In the genomic region with DNA sequence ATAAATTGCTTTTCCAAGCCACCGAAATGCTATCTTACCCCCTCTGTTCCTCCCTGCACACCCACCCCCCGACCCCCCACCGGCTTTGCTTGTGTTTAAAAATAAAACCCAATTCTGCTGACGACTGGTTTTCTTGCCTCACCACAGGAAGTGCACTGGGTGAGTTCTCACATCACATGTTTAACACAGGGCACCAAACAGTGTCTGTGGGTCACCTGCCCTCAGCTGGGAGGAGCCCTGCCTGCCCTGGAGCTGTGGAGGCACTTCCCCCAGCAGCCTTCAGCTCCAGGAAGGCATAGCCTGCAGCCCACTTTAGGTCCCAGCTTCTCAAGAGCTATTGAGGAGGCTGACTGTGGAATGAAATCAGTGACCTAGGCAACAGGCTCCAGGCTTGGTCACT, we compare ENCODE assay signal across 10 cellular contexts. TPM values are rescaled to one million over a fixed set of nuclear protein-coding genes. Genes with fewer than 3 reads are reported as not detected.
A peak's percentile ranks its signal among the peaks of the same experiment; 100 is the strongest.
DNase-seq lines count a peak whose midpoint lies in the region; ATAC-seq and TF ChIP-seq lines count a peak whose summit lies in the region.
"Had no signal": no experiment of that assay in that cellular context is flagged by ENCODE, and none has a peak within 500 bp of the region (broad histone marks: within the 10 kb centered on the region; RNA-seq: fewer than 3 reads in every experiment).

No MANE protein-coding gene starts in this region.

- no peaks in the 10 kb centered on the region for H3K36me3 Mint-ChIP-seq in activated CD8-positive, alpha-beta memory T cell treated with anti-CD3 and anti-CD28 coated beads, Interleukin-2, amount 10 ng/mL, durations not matched to agents 7 days and 5 days
- no peaks in the 10 kb centered on the region for H3K36me3 Mint-ChIP-seq in activated T-helper 2 cell treated with anti-CD3 and anti-CD28 coated beads, Interferon-gamma antibody, Interleukin-2, Interleukin-4, amounts not matched to agents 10 μg/mL and 5 μg/mL and 100 μg/mL, durations not matched to agents 14 hours and 24 hours and 36 hours (ENCODE audit: low read depth)

- no peaks in the 10 kb centered on the region for H3K9me2 ChIP-seq in MM.1S (replicated peaks; ENCODE audit: insufficient read depth, low read length)

- TF ChIP-seq CTCF in MM.1S (IDR thresholded peaks at IDR 0.05; ENCODE audit: low read length): no peak

- H3K36me3 ChIP-seq in MM.1S (replicated peaks; ENCODE audit: insufficient read depth, low read length): no peaks in the 10 kb centered on the region

- H3K27ac Mint-ChIP-seq in activated CD8-positive, alpha-beta memory T cell treated with anti-CD3 and anti-CD28 coated beads, Interleukin-2, amount 10 ng/mL, durations not matched to agents 7 days and 5 days: peak overlapping the region; percentile 81
- no peak overlapping the region for H3K27ac Mint-ChIP-seq in activated T-helper 2 cell treated with anti-CD3 and anti-CD28 coated beads, Interferon-gamma antibody, Interleukin-2, Interleukin-4, amounts not matched to agents 10 μg/mL and 5 μg/mL and 100 μg/mL, durations not matched to agents 14 hours and 24 hours and 36 hours

- peak overlapping the region; percentile 53 for H3K4me3 ChIP-seq in MM.1S (ENCODE audit: low read length)

- no peaks in the 10 kb centered on the region for H3K27me3 ChIP-seq in MM.1S (replicated peaks; ENCODE audit: insufficient read depth, low read length)

- no peaks in the 10 kb centered on the region for H4K20me1 ChIP-seq in MM.1S (ENCODE audit: insufficient read depth, low read length)

- no peaks in the 10 kb centered on the region for H3K27me3 Mint-ChIP-seq in activated CD8-positive, alpha-beta memory T cell treated with anti-CD3 and anti-CD28 coated beads, Interleukin-2, amount 10 ng/mL, durations not matched to agents 7 days and 5 days
- peaks cover 2% of the 10 kb centered on the region for H3K27me3 Mint-ChIP-seq in activated T-helper 2 cell treated with anti-CD3 and anti-CD28 coated beads, Interferon-gamma antibody, Interleukin-2, Interleukin-4, amounts not matched to agents 10 μg/mL and 5 μg/mL and 100 μg/mL, durations not matched to agents 14 hours and 24 hours and 36 hours (ENCODE audit: low read depth)

- H3K4me3 Mint-ChIP-seq in activated CD8-positive, alpha-beta memory T cell treated with anti-CD3 and anti-CD28 coated beads, Interleukin-2, amount 10 ng/mL, durations not matched to agents 7 days and 5 days: peak overlapping the region; percentile 18
- H3K4me3 Mint-ChIP-seq in activated T-helper 2 cell treated with anti-CD3 and anti-CD28 coated beads, Interferon-gamma antibody, Interleukin-2, Interleukin-4, amounts not matched to agents 10 μg/mL and 5 μg/mL and 100 μg/mL, durations not matched to agents 14 hours and 24 hours and 36 hours (ENCODE audit: low read depth): no peak overlapping the region

- peaks cover 35% of the 10 kb centered on the region for H3K4me1 Mint-ChIP-seq in activated CD8-positive, alpha-beta memory T cell treated with anti-CD3 and anti-CD28 coated beads, Interleukin-2, amount 10 ng/mL, durations not matched to agents 7 days and 5 days
- H3K4me1 Mint-ChIP-seq in activated T-helper 2 cell treated with anti-CD3 and anti-CD28 coated beads, Interferon-gamma antibody, Interleukin-2, Interleukin-4, amounts not matched to agents 10 μg/mL and 5 μg/mL and 100 μg/mL, durations not matched to agents 14 hours and 24 hours and 36 hours (ENCODE audit: low read depth): peaks cover 24% of the 10 kb centered on the region

- H3K4me1 ChIP-seq in MM.1S (ENCODE audit: low read length): peaks cover 50% of the 10 kb centered on the region

- intact Hi-C loops in activated T-helper 2 cell treated with anti-CD3 and anti-CD28 coated beads, Interferon-gamma antibody, Interleukin-2, Interleukin-4, amounts not matched to agents 10 μg/mL and 5 μg/mL and 100 μg/mL, durations not matched to agents 14 hours and 24 hours and 36 hours (cut with micrococcal nuclease): no loop called here

- no peaks in the 10 kb centered on the region for H3K9me3 Mint-ChIP-seq in activated CD8-positive, alpha-beta memory T cell treated with anti-CD3 and anti-CD28 coated beads, Interleukin-2, amount 10 ng/mL, durations not matched to agents 7 days and 5 days (ENCODE audit: low read depth)
- H3K9me3 Mint-ChIP-seq in activated T-helper 2 cell treated with anti-CD3 and anti-CD28 coated beads, Interferon-gamma antibody, Interleukin-2, Interleukin-4, amounts not matched to agents 10 μg/mL and 5 μg/mL and 100 μg/mL, durations not matched to agents 14 hours and 24 hours and 36 hours: no peaks in the 10 kb centered on the region

- H3K4me2 ChIP-seq in MM.1S (ENCODE audit: low read depth, low read length): peak overlapping the region; percentile 90

- H3F3A ChIP-seq in MM.1S (ENCODE audit: insufficient read depth, low read length): peaks cover 32% of the 10 kb centered on the region

- ATAC-seq in activated CD8-positive, alpha-beta memory T cell treated with anti-CD3 and anti-CD28 coated beads, Interleukin-2, amount 10 ng/mL, durations not matched to agents 7 days and 5 days: peak; percentile 98
- ATAC-seq in HG02571 (IDR thresholded peaks at IDR 0.05; ENCODE audit: unreplicated experiment): peak; percentile 89

- no peaks in the 10 kb centered on the region for H3K9me3 ChIP-seq in MM.1S (replicated peaks; ENCODE audit: insufficient read depth, low read length)

- H2AFZ ChIP-seq in MM.1S (ENCODE audit: low read length): 0 out of 2 replicates have a peak overlapping the region, but pooled peaks have one; percentile 18

- peaks cover 10% of the 10 kb centered on the region for H3K79me2 ChIP-seq in MM.1S (ENCODE audit: low read length)

- peak overlapping the region; percentile 87 for H3K9ac ChIP-seq in MM.1S (ENCODE audit: low read length)

- H3K27ac ChIP-seq in MM.1S (ENCODE audit: low read length): peak overlapping the region; percentile 98
- H3K27ac ChIP-seq: C4-2B had no signal

- CTCF ChIA-PET in activated CD8-positive, alpha-beta memory T cell treated with anti-CD3 and anti-CD28 coated beads, Interleukin-2, amount 10 ng/mL, durations not matched to agents 7 days and 5 days (lab: Charles Lee): interaction anchor here (2.9 kb wide), 1 partner anchor 52 kb away, joined by 10 read pairs; the partner anchor contains the start of gene ZBTB33

- peak; percentile 81 for DNase-seq in activated CD8-positive, alpha-beta memory T cell treated with anti-CD3 and anti-CD28 coated beads, Interleukin-2, amount 10 ng/mL, durations not matched to agents 7 days and 5 days
- DNase-seq in activated CD8-positive, alpha-beta memory T cell treated with anti-CD3 and anti-CD28 coated beads for 24 hours: no peak
- DNase-seq in MM.1S (peak; percentile 97), SW 1271 (lab: John Stamatoyannopoulos, UW) (no peak)
- DNase-seq in activated T-helper 2 cell treated with anti-CD3 and anti-CD28 coated beads, Interferon-gamma antibody, Interleukin-2, Interleukin-4, amounts not matched to agents 10 μg/mL and 5 μg/mL and 100 μg/mL, durations not matched to agents 14 hours and 24 hours and 36 hours (ENCODE audit: low spot score): peak; percentile 11
- DNase-seq in stimulated activated CD8-positive, alpha-beta memory T cell treated with anti-CD3 and anti-CD28 coated beads, Interleukin-4, amount 100 ng/mL, for 24 hours (ENCODE audit: low read depth): peak; percentile 23
- DNase-seq in effector CD8-positive, alpha-beta T cell (lab: John Stamatoyannopoulos, UW): no peak

RNA-seq across cellular contexts. Expression of gene TMEM255A, which starts 8.8 kb away (rescaled TPM):
- under 1 TPM in 1 of 2 experiments, not detected in 1; 0.15 TPM for total RNA-seq in activated CD8-positive, alpha-beta memory T cell treated with anti-CD3 and anti-CD28 coated beads, Interleukin-2, amount 10 ng/mL, durations not matched to agents 7 days and 5 days
- not detected in 2 replicates for total RNA-seq in activated T-helper 2 cell treated with anti-CD3 and anti-CD28 coated beads, Interferon-gamma antibody, Interleukin-2, Interleukin-4, amounts not matched to agents 10 μg/mL and 5 μg/mL and 100 μg/mL, durations not matched to agents 14 hours and 24 hours and 36 hours
- total RNA-seq: kidney epithelial cell had no signal

RNA-seq across cellular contexts. Expression of gene ZBTB33, which starts 51.8 kb away (rescaled TPM):
- total RNA-seq in activated CD8-positive, alpha-beta memory T cell treated with anti-CD3 and anti-CD28 coated beads, Interleukin-2, amount 10 ng/mL, durations not matched to agents 7 days and 5 days: 10 to 100 TPM; 16.9 to 17.4 TPM
- 13.3 and 13.4 TPM in 2 replicates for total RNA-seq in activated T-helper 2 cell treated with anti-CD3 and anti-CD28 coated beads, Interferon-gamma antibody, Interleukin-2, Interleukin-4, amounts not matched to agents 10 μg/mL and 5 μg/mL and 100 μg/mL, durations not matched to agents 14 hours and 24 hours and 36 hours

RNA-seq across cellular contexts. Expression of gene ATP1B4, which starts 59.5 kb away (rescaled TPM):
- total RNA-seq in activated CD8-positive, alpha-beta memory T cell treated with anti-CD3 and anti-CD28 coated beads, Interleukin-2, amount 10 ng/mL, durations not matched to agents 7 days and 5 days: not detected
- total RNA-seq in activated T-helper 2 cell treated with anti-CD3 and anti-CD28 coated beads, Interferon-gamma antibody, Interleukin-2, Interleukin-4, amounts not matched to agents 10 μg/mL and 5 μg/mL and 100 μg/mL, durations not matched to agents 14 hours and 24 hours and 36 hours: not detected in 2 replicates
- total RNA-seq: kidney epithelial cell had no signal

Comparison
In these comparisons a context has a peak if more than half of its experiments do, and no peak if none do; other contexts are left out.
1. DNase-seq: peak in activated CD8-positive, alpha-beta memory T cell treated with anti-CD3 and anti-CD28 coated beads, Interleukin-2, amount 10 ng/mL, durations not matched to agents 7 days and 5 days (single experiment), MM.1S (single experiment), activated T-helper 2 cell treated with anti-CD3 and anti-CD28 coated beads, Interferon-gamma antibody, Interleukin-2, Interleukin-4, amounts not matched to agents 10 μg/mL and 5 μg/mL and 100 μg/mL, durations not matched to agents 14 hours and 24 hours and 36 hours (single experiment) and stimulated activated CD8-positive, alpha-beta memory T cell treated with anti-CD3 and anti-CD28 coated beads, Interleukin-4, amount 100 ng/mL, for 24 hours (single experiment); none in activated CD8-positive, alpha-beta memory T cell treated with anti-CD3 and anti-CD28 coated beads for 24 hours (single experiment), effector CD8-positive, alpha-beta T cell (single experiment) and SW 1271 (0 of 2).